ENCODE assay signal across 9 cellular contexts in genomic region chr2:23788100-23788499, GRCh38.
A peak's percentile ranks its signal among the peaks of the same experiment; 100 is the strongest.
DNase-seq lines count a peak whose midpoint lies in the region; ATAC-seq, FAIRE-seq and TF ChIP-seq lines count a peak whose summit lies in the region.
"Had no signal": no experiment of that assay in that cellular context is flagged by ENCODE, and none has a peak within 500 bp of the region (broad histone marks: within the 10 kb centered on the region; RNA-seq: fewer than 3 reads in every experiment).

No MANE protein-coding gene starts in this region.

- H3K79me2 ChIP-seq in endothelial cell of umbilical vein (ENCODE audit: control insufficient read depth, insufficient read depth, low read length), result no peaks in the 10 kb centered on the region

- POLR2A ChIA-PET in endothelial cell of umbilical vein (lab: Charles Lee), result no interaction called here

- TF ChIP-seq CTCF in GM13977 (IDR thresholded peaks at IDR 0.05; ENCODE audit: extremely low read depth, insufficient read depth, missing control alignments), result no peak
- TF ChIP-seq CTCF in endothelial cell of umbilical vein (IDR thresholded peaks at IDR 0.05; ENCODE audit: extremely low read depth in 1 of 2, insufficient read depth in 1 of 2, low read depth in 1 of 2, low read length in 2 of 2), result no peak

- H3K9me3 ChIP-seq in endothelial cell of umbilical vein (replicated peaks; ENCODE audit: control insufficient read depth, insufficient read depth, low read length), result no peaks in the 10 kb centered on the region

- TF ChIP-seq POLR2A in endothelial cell of umbilical vein (IDR thresholded peaks at IDR 0.05; ENCODE audit: low read depth, low read length), result no peak

- DNase-seq in GM13977 (ENCODE audit: low spot score), result peak; percentile 17
- no peak for DNase-seq in endothelial cell of umbilical vein (ENCODE audit: low read depth, low spot score)
- DNase-seq in stimulated activated CD4-positive, alpha-beta T cell treated with anti-CD3 and anti-CD28 coated beads, Interleukin-2, amount 100 ng/mL, for 24 hours, result no peak
- no peak for DNase-seq in NCI-H345 (lab: John Stamatoyannopoulos, UW)
- DNase-seq in NCI-H187 treated with DMSO at 0.1 percent for 48 hours (lab: John Stamatoyannopoulos, UW), result no peak
- DNase-seq in left ventricle myocardium superior, result no peak
- DNase-seq: NCI-H146 had no signal

- no peak overlapping the region for H3K4me3 ChIP-seq in endothelial cell of umbilical vein (replicated peaks in 1 of 3; ENCODE audit: insufficient read depth in 1 of 3, low read depth in 1 of 3, low read length in 3 of 3)

- ATAC-seq in GM21381 (IDR thresholded peaks at IDR 0.05; ENCODE audit: unreplicated experiment) (peak; percentile 93), HG03558 (IDR thresholded peaks at IDR 0.05; ENCODE audit: extremely low read depth, unreplicated experiment) (peak; percentile 58), left ventricle myocardium superior (no peak)

- no peaks in the 10 kb centered on the region for H4K20me1 ChIP-seq in endothelial cell of umbilical vein (replicated peaks; ENCODE audit: control insufficient read depth, extremely low read depth, insufficient read depth, low read length)

- no peak overlapping the region for H3K9ac ChIP-seq in endothelial cell of umbilical vein (replicated peaks; ENCODE audit: extremely low read depth, insufficient read depth, low read length)

- BruUV-seq in endothelial cell of umbilical vein (replicated peaks; lab: Mats Ljungman, UMichigan), result no TSS peak

- CTCF ChIA-PET in endothelial cell of umbilical vein (lab: Charles Lee), result no interaction called here

- no peak overlapping the region for H3K27ac ChIP-seq in endothelial cell of umbilical vein (ENCODE audit: insufficient read depth, low read depth, low read length)

- H3K4me2 ChIP-seq in endothelial cell of umbilical vein (ENCODE audit: insufficient read depth, low read length), result no peak overlapping the region

- FAIRE-seq in endothelial cell of umbilical vein (lab: Jason Lieb, UNC), result peak; percentile 26

- H3K9me1 ChIP-seq in endothelial cell of umbilical vein (replicated peaks; ENCODE audit: control insufficient read depth, extremely low read depth, insufficient read depth, low read length), result no peaks in the 10 kb centered on the region

- no peaks in the 10 kb centered on the region for H3K27me3 ChIP-seq in endothelial cell of umbilical vein (ENCODE audit: control insufficient read depth in 2 of 2, insufficient read depth in 2 of 2, low read length in 2 of 2)

- intact Hi-C loops in endothelial cell of umbilical vein (cut with micrococcal nuclease), result no loop called here
- intact Hi-C loops in left ventricle myocardium superior (cut with micrococcal nuclease), result no loop called here

- in situ Hi-C loops in GM13977 (cut with MboI; ENCODE audit: low pct_unique_long_range_greater_than_20kb, low sequenced_read_pairs, unreplicated experiment), result no loop called here

- dilution Hi-C loops in endothelial cell of umbilical vein (cut with MboI; ENCODE audit: extremely low pct_ligation_motif_present, low sequenced_read_pairs), result no loop called here

- peaks cover 9% of the 10 kb centered on the region for H3K4me1 ChIP-seq in endothelial cell of umbilical vein (ENCODE audit: control insufficient read depth, extremely low read depth, insufficient read depth, low read length)

- H2AFZ ChIP-seq in endothelial cell of umbilical vein (ENCODE audit: low read depth, low read length), result no peak overlapping the region

- H3K36me3 ChIP-seq in endothelial cell of umbilical vein (ENCODE audit: control insufficient read depth in 2 of 2, extremely low read depth in 1 of 2, insufficient read depth in 2 of 2, low read length in 2 of 2), result no peaks in the 10 kb centered on the region

TF ChIP-seq in endothelial cell of umbilical vein, 7 proteins besides CTCF, POLR2A, EP300 and RAD21:
- TF ChIP-seq POLR2AphosphoS5 (IDR thresholded peaks at IDR 0.05; ENCODE audit: insufficient read depth, low read depth, low read length), result no peak
- no peak for TF ChIP-seq JUN (IDR thresholded peaks at IDR 0.05; ENCODE audit: borderline replicate concordance, insufficient read depth, insufficient read length, low read depth)
- no peak for TF ChIP-seq GATA2 (IDR thresholded peaks at IDR 0.05; ENCODE audit: insufficient read depth, insufficient read length, low read depth, low read length)
- TF ChIP-seq, protein P1, sequence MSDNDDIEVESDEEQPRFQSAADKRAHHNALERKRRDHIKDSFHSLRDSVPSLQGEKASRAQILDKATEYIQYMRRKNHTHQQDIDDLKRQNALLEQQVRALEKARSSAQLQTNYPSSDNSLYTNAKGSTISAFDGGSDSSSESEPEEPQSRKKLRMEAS (IDR thresholded peaks at IDR 0.05; ENCODE audit: insufficient read depth, insufficient read length), result no peak
- TF ChIP-seq EZH2 (IDR thresholded peaks at IDR 0.05; ENCODE audit: borderline replicate concordance, low read depth, low read length, severe bottlenecking), result no peak
- TF ChIP-seq FOS (IDR thresholded peaks at IDR 0.05; ENCODE audit: borderline replicate concordance, insufficient read depth, low read length), result no peak
